ENCODE assay signal across 22 cellular contexts in the genomic region with DNA sequence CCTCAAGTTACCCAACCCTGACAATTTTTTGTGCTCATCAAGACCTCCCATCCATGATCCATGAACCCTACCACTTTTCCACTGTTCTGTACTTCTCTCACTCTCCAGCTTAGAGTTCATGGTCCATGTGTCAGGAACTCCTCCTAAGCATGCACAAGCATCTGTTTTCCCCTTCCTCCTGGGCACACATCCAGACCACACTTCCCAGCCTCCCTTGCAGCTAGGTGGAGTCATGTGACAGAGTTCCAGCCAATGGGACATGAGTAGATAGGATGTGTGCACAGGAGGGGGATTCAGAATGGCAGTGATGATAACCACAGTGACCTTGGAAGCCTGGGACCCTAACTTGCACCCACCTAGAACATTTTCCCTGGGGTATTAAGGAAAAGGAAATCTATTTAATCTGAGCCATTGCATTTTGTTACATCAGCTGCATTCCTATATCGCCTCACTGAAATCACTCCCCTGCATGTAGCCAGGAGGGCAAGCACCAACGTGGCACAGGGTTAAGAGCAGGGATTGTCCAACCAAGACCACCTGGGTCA. TPM values are rescaled to one million over a fixed set of nuclear protein-coding genes. Genes with fewer than 3 reads are reported as not detected.
"Had no signal": no experiment of that assay in that cellular context is flagged by ENCODE, and none has a peak within 500 bp of the region (broad histone marks: within the 10 kb centered on the region; RNA-seq: fewer than 3 reads in every experiment).

No MANE protein-coding gene starts in this region.

- H3K27ac ChIP-seq: adrenal gland, ascending aorta, brain microvascular endothelial cell, right lobe of liver, skin epidermis, stomach, suprapubic skin, tibial nerve had no signal

- H3K27me3 ChIP-seq: adrenal gland, ascending aorta, brain microvascular endothelial cell, right lobe of liver, suprapubic skin, tibial nerve had no signal

- H3K4me1 ChIP-seq: adrenal gland, ascending aorta, right lobe of liver, tibial nerve had no signal

- ATAC-seq: left lobe of liver; naive thymus-derived CD4-positive, alpha-beta T cell; right lobe of liver had no signal

- DNase-seq: activated CD4-positive, alpha-beta memory T cell treated with anti-CD3 and anti-CD28 coated beads, Interleukin-2, amount 10 ng/mL, durations not matched to agents 7 days and 5 days; activated CD4-positive, alpha-beta T cell treated with anti-CD3 and anti-CD28 coated beads for 4 hours; activated CD4-positive, CD25-positive, alpha-beta regulatory T cell; adrenal gland; brain microvascular endothelial cell; caudate nucleus; dermis blood vessel endothelial cell; effector CD8-positive, alpha-beta T cell; foreskin melanocyte; kidney; naive thymus-derived CD4-positive, alpha-beta T cell; occipital lobe; right lobe of liver; stimulated activated CD4-positive, alpha-beta T cell treated with anti-CD3 and anti-CD28 coated beads, Interleukin-1b, Interleukin-23, amount 100 ng/mL, for 48 hours; stomach had no signal

- H3K9me3 ChIP-seq: adrenal gland, right lobe of liver, suprapubic skin had no signal

- H3K36me3 ChIP-seq: adrenal gland, ascending aorta, brain microvascular endothelial cell, right lobe of liver, stomach, suprapubic skin, tibial nerve had no signal

- H3K4me3 ChIP-seq: adrenal gland, ascending aorta, lung, right lobe of liver, skin epidermis, stomach, suprapubic skin, tibial nerve had no signal

RNA-seq across cellular contexts. Expression of a gene that starts 9.6 kb away (rescaled TPM):
- total RNA-seq: activated CD4-positive, alpha-beta memory T cell treated with anti-CD3 and anti-CD28 coated beads, Interleukin-2, amount 10 ng/mL, durations not matched to agents 7 days and 5 days; activated T-helper 1 cell treated with anti-CD3 and anti-CD28 coated beads, Interleukin-12 subunit alpha, Interleukin-12 subunit beta, Interleukin-2, Interleukin-4 antibody, amounts not matched to agents 30 ng/mL and 10 ng/mL and 1 ng/mL, durations not matched to agents 14 hours and 24 hours and 36 hours; ascending aorta; left lobe of liver; right lobe of liver had no signal
- polyA plus RNA-seq: adrenal gland; naive thymus-derived CD4-positive, alpha-beta T cell had no signal
